In genomic region chr17:45197555-45198334, GRCh38 we compare ENCODE assay signal across 1 cellular context.
A peak's percentile ranks its signal among the peaks of the same experiment; 100 is the strongest.
TF ChIP-seq lines count a peak whose summit lies in the region.

No MANE protein-coding gene starts in this region.

TF ChIP-seq in K562, 482 proteins besides CTCF, POLR2A, EP300 and RAD21 (continued from another document and continues in another):
- TF ChIP-seq HINFP (tag; conservative IDR thresholded peaks at IDR 0.05; ENCODE audit: low read depth), result 0 out of 2 replicates have a peak, but pooled peaks have one; percentile 11
- TF ChIP-seq COPS2 (conservative IDR thresholded peaks at IDR 0.05), result no peak
- TF ChIP-seq PHF20 (IDR thresholded peaks at IDR 0.05; ENCODE audit: partially characterized antibody), result no peak
- no peak for TF ChIP-seq BRF2 (IDR thresholded peaks at IDR 0.05; ENCODE audit: borderline replicate concordance, insufficient read depth, insufficient read length)
- TF ChIP-seq RBFOX2 (IDR thresholded peaks at IDR 0.05; ENCODE audit: low read depth, low read length), result peak; percentile 50
- no peak for TF ChIP-seq ZNF740 (CRISPR knock-in tag; IDR thresholded peaks at IDR 0.05)
- no peak; a peak in 1 of 4 replicates for TF ChIP-seq ZNF740 (tag; IDR thresholded peaks at IDR 0.05)
- peak; percentile 55; the same call in 1 of the 2 replicates for TF ChIP-seq SMARCA5 (IDR thresholded peaks at IDR 0.05)
- no peak for TF ChIP-seq HDAC3 (IDR thresholded peaks at IDR 0.05; ENCODE audit: borderline replicate concordance, partially characterized antibody)
- TF ChIP-seq, protein P1, sequence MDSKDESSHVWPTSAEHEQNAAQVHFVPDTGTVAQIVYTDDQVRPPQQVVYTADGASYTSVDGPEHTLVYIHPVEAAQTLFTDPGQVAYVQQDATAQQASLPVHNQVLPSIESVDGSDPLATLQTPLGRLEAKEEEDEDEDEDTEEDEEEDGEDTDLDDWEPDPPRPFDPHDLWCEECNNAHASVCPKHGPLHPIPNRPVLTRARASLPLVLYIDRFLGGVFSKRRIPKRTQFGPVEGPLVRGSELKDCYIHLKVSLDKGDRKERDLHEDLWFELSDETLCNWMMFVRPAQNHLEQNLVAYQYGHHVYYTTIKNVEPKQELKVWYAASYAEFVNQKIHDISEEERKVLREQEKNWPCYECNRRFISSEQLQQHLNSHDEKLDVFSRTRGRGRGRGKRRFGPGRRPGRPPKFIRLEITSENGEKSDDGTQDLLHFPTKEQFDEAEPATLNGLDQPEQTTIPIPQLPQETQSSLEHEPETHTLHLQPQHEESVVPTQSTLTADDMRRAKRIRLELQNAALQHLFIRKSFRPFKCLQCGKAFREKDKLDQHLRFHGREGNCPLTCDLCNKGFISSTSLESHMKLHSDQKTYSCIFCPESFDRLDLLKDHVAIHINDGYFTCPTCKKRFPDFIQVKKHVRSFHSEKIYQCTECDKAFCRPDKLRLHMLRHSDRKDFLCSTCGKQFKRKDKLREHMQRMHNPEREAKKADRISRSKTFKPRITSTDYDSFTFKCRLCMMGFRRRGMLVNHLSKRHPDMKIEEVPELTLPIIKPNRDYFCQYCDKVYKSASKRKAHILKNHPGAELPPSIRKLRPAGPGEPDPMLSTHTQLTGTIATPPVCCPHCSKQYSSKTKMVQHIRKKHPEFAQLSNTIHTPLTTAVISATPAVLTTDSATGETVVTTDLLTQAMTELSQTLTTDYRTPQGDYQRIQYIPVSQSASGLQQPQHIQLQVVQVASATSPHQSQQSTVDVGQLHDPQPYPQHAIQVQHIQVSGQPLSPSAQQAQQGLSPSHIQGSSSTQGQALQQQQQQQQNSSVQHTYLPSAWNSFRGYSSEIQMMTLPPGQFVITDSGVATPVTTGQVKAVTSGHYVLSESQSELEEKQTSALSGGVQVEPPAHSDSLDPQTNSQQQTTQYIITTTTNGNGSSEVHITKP (IDR thresholded peaks at IDR 0.05; ENCODE audit: partially characterized antibody), result peak; percentile 60
- no peak for TF ChIP-seq RBM34 (IDR thresholded peaks at IDR 0.05; ENCODE audit: borderline replicate concordance, insufficient read depth, low read length)
- TF ChIP-seq DPF2 (IDR thresholded peaks at IDR 0.05), result peak; percentile 44; the same call in 1 of the 2 replicates
- peak; percentile 63 for TF ChIP-seq JUND (IDR thresholded peaks at IDR 0.05; ENCODE audit: borderline replicate concordance, low read depth, low read length)
- TF ChIP-seq JUND (tag; IDR thresholded peaks at IDR 0.05; ENCODE audit: borderline replicate concordance, low read depth, low read length), result no peak; the same call in 2 of the 3 replicates
- no peak for TF ChIP-seq ZNF140 (CRISPR knock-in tag; IDR thresholded peaks at IDR 0.05)
- TF ChIP-seq DDX20 (tag; IDR thresholded peaks at IDR 0.05; ENCODE audit: low read depth), result no peak
- no peak for TF ChIP-seq NR1H2 (CRISPR knock-in tag; IDR thresholded peaks at IDR 0.05)
- TF ChIP-seq ARNT (IDR thresholded peaks at IDR 0.05), result no peak
- TF ChIP-seq PCBP1 (IDR thresholded peaks at IDR 0.05; ENCODE audit: low read depth, low read length, poor library complexity, severe bottlenecking), result no peak
- TF ChIP-seq GATAD2A (IDR thresholded peaks at IDR 0.05), result no peak
- peak; percentile 83 for TF ChIP-seq HMGN3 (IDR thresholded peaks at IDR 0.05; ENCODE audit: borderline replicate concordance, extremely low read depth, insufficient read length, low read depth, low read length)
- peak; percentile 58; the same call in 1 of the 2 replicates for TF ChIP-seq MTA3 (IDR thresholded peaks at IDR 0.05; ENCODE audit: borderline replicate concordance)
- no peak for TF ChIP-seq ZC3H8 (IDR thresholded peaks at IDR 0.05)
- no peak for TF ChIP-seq NKRF (IDR thresholded peaks at IDR 0.05; ENCODE audit: borderline replicate concordance)
- TF ChIP-seq ZNF3 (CRISPR knock-in tag; IDR thresholded peaks at IDR 0.05), result no peak
- 0 out of 2 replicates have a peak, but pooled peaks have one; percentile 22 for TF ChIP-seq PHB2 (IDR thresholded peaks at IDR 0.05; ENCODE audit: low read depth)
- TF ChIP-seq ZNF217 (CRISPR knock-in tag; IDR thresholded peaks at IDR 0.05), result no peak
- TF ChIP-seq ZNF76 (CRISPR knock-in tag; IDR thresholded peaks at IDR 0.05; ENCODE audit: borderline replicate concordance), result no peak
- no peak for TF ChIP-seq RAD51 (IDR thresholded peaks at IDR 0.05; ENCODE audit: borderline replicate concordance, low read depth)
- no peak for TF ChIP-seq GABPB2 (CRISPR knock-in tag; conservative IDR thresholded peaks at IDR 0.05)
- TF ChIP-seq GTF2F1 (IDR thresholded peaks at IDR 0.05; ENCODE audit: low read depth, low read length), result 0 out of 2 replicates have a peak, but pooled peaks have one; percentile 22
- TF ChIP-seq SLC30A9 (CRISPR knock-in tag; IDR thresholded peaks at IDR 0.05), result no peak
- no peak for TF ChIP-seq ZNF184 (CRISPR knock-in tag; IDR thresholded peaks at IDR 0.05)
- peak; percentile 50 for TF ChIP-seq TEAD4 (IDR thresholded peaks at IDR 0.05; ENCODE audit: low read length)
- TF ChIP-seq TEAD4 (CRISPR knock-in tag; IDR thresholded peaks at IDR 0.05; ENCODE audit: borderline replicate concordance), result no peak
- no peak for TF ChIP-seq SMAD1 (IDR thresholded peaks at IDR 0.05; ENCODE audit: low read depth, low read length, partially characterized antibody)
- 0 out of 2 replicates have a peak, but pooled peaks have one; percentile 13 for TF ChIP-seq MAFK (IDR thresholded peaks at IDR 0.05; ENCODE audit: low read length)
- TF ChIP-seq, protein P2, sequence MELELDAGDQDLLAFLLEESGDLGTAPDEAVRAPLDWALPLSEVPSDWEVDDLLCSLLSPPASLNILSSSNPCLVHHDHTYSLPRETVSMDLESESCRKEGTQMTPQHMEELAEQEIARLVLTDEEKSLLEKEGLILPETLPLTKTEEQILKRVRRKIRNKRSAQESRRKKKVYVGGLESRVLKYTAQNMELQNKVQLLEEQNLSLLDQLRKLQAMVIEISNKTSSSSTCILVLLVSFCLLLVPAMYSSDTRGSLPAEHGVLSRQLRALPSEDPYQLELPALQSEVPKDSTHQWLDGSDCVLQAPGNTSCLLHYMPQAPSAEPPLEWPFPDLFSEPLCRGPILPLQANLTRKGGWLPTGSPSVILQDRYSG (tag; conservative IDR thresholded peaks at IDR 0.05; ENCODE audit: low read depth), result no peak
- TF ChIP-seq KDM4B (IDR thresholded peaks at IDR 0.05; ENCODE audit: borderline replicate concordance in 2 of 2, low read depth in 1 of 2), result no peak; a peak in 1 of 4 replicates
- TF ChIP-seq XRCC3 (IDR thresholded peaks at IDR 0.05), result no peak
- TF ChIP-seq, protein P3, sequence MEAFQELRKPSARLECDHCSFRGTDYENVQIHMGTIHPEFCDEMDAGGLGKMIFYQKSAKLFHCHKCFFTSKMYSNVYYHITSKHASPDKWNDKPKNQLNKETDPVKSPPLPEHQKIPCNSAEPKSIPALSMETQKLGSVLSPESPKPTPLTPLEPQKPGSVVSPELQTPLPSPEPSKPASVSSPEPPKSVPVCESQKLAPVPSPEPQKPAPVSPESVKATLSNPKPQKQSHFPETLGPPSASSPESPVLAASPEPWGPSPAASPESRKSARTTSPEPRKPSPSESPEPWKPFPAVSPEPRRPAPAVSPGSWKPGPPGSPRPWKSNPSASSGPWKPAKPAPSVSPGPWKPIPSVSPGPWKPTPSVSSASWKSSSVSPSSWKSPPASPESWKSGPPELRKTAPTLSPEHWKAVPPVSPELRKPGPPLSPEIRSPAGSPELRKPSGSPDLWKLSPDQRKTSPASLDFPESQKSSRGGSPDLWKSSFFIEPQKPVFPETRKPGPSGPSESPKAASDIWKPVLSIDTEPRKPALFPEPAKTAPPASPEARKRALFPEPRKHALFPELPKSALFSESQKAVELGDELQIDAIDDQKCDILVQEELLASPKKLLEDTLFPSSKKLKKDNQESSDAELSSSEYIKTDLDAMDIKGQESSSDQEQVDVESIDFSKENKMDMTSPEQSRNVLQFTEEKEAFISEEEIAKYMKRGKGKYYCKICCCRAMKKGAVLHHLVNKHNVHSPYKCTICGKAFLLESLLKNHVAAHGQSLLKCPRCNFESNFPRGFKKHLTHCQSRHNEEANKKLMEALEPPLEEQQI (IDR thresholded peaks at IDR 0.05), result 0 out of 2 replicates have a peak, but pooled peaks have one; percentile 12
- peak; percentile 94 for TF ChIP-seq BRD9 (IDR thresholded peaks at IDR 0.05; ENCODE audit: low read depth, partially characterized antibody)
- TF ChIP-seq PKNOX1 (IDR thresholded peaks at IDR 0.05), result no peak
- no peak for TF ChIP-seq HNRNPLL (IDR thresholded peaks at IDR 0.05; ENCODE audit: low read depth, low read length, poor library complexity, severe bottlenecking)
- no peak for TF ChIP-seq MTA2 (IDR thresholded peaks at IDR 0.05; ENCODE audit: low read depth)
- TF ChIP-seq ZNF512 (tag; IDR thresholded peaks at IDR 0.05), result peak; percentile 59; the same call in 1 of the 2 replicates
